21 cellular contexts compared by ENCODE assay signal in genomic region chr3:194941956-194942483, GRCh38.
"Had no signal": no experiment of that assay in that cellular context is flagged by ENCODE, and none has a peak within 500 bp of the region (broad histone marks: within the 10 kb centered on the region; RNA-seq: fewer than 3 reads in every experiment).

No MANE protein-coding gene starts in this region.

- H3K27me3 Mint-ChIP-seq: activated naive CD8-positive, alpha-beta T cell treated with anti-CD3 and anti-CD28 coated beads, Interleukin-2, amount 10 ng/mL, durations not matched to agents 7 days and 5 days had no signal

- H3K27me3 ChIP-seq: heart left ventricle, neutrophil, uterus had no signal

- H3K36me3 ChIP-seq: gastroesophageal sphincter, heart left ventricle, neutrophil, uterus had no signal

- H3K4me1 ChIP-seq: uterus had no signal

- DNase-seq: activated CD4-positive, alpha-beta T cell treated with anti-CD3 and anti-CD28 coated beads for 36 hours; activated CD4-positive, alpha-beta T cell treated with anti-CD3 and anti-CD28 coated beads, Interleukin-2, amount 50 U/mL, for 48 hours; activated naive CD4-positive, alpha-beta T cell treated with Interleukin-2 at 50 U/mL for 16 hours; activated naive CD8-positive, alpha-beta T cell treated with anti-CD3 and anti-CD28 coated beads, Interleukin-2, amount 10 ng/mL, durations not matched to agents 7 days and 5 days; activated T-cell treated with anti-CD3 and anti-CD28 coated beads, Interleukin-2, amount 50 U/mL, for 24 hours; amygdala; caudate nucleus; heart left ventricle; kidney glomerular epithelial cell; naive thymus-derived CD4-positive, alpha-beta T cell; posterior cingulate gyrus; retina; stimulated activated CD4-positive, alpha-beta T cell treated with anti-CD3 and anti-CD28 coated beads, Interleukin-12 subunit alpha, Interleukin-12 subunit beta, amount 100 ng/mL, for 4 hours; stimulated activated CD4-positive, alpha-beta T cell treated with anti-CD3 and anti-CD28 coated beads, Interleukin-1b, Interleukin-23, amount 100 ng/mL, for 48 hours; stimulated activated CD8-positive, alpha-beta memory T cell treated with anti-CD3 and anti-CD28 coated beads, Interleukin-4, amount 100 ng/mL, for 48 hours; stimulated activated naive CD4-positive, alpha-beta T cell; uterus had no signal

- H3K4me3 ChIP-seq: gastroesophageal sphincter, heart left ventricle, uterus had no signal

- H3K4me1 Mint-ChIP-seq: activated CD4-positive, alpha-beta T cell treated with anti-CD3 and anti-CD28 coated beads for 36 hours; activated naive CD8-positive, alpha-beta T cell treated with anti-CD3 and anti-CD28 coated beads, Interleukin-2, amount 10 ng/mL, durations not matched to agents 7 days and 5 days had no signal

- H3K27ac Mint-ChIP-seq: activated CD4-positive, alpha-beta T cell treated with anti-CD3 and anti-CD28 coated beads for 36 hours; activated naive CD8-positive, alpha-beta T cell treated with anti-CD3 and anti-CD28 coated beads, Interleukin-2, amount 10 ng/mL, durations not matched to agents 7 days and 5 days; activated T-cell treated with anti-CD3 and anti-CD28 coated beads, Interleukin-2, amount 50 U/mL, for 24 hours; activated T-helper 2 cell treated with anti-CD3 and anti-CD28 coated beads, Interferon-gamma antibody, Interleukin-2, Interleukin-4, amounts not matched to agents 10 μg/mL and 5 μg/mL and 100 μg/mL, durations not matched to agents 14 hours and 24 hours and 36 hours; memory B cell; naive thymus-derived CD4-positive, alpha-beta T cell had no signal

- ATAC-seq: activated CD4-positive, alpha-beta T cell treated with anti-CD3 and anti-CD28 coated beads for 36 hours; gastroesophageal sphincter; heart left ventricle had no signal

- H3K27ac ChIP-seq: gastroesophageal sphincter, uterus had no signal

- H3K4me3 Mint-ChIP-seq: activated CD4-positive, alpha-beta T cell treated with anti-CD3 and anti-CD28 coated beads for 36 hours; activated naive CD8-positive, alpha-beta T cell treated with anti-CD3 and anti-CD28 coated beads, Interleukin-2, amount 10 ng/mL, durations not matched to agents 7 days and 5 days; activated T-cell treated with anti-CD3 and anti-CD28 coated beads, Interleukin-2, amount 50 U/mL, for 24 hours; memory B cell; naive thymus-derived CD4-positive, alpha-beta T cell had no signal

- H3K9me3 ChIP-seq: gastroesophageal sphincter, heart left ventricle, neutrophil, uterus had no signal

- H3K9me3 Mint-ChIP-seq: activated naive CD8-positive, alpha-beta T cell treated with anti-CD3 and anti-CD28 coated beads, Interleukin-2, amount 10 ng/mL, durations not matched to agents 7 days and 5 days; activated T-cell treated with anti-CD3 and anti-CD28 coated beads, Interleukin-2, amount 50 U/mL, for 24 hours; activated T-helper 2 cell treated with anti-CD3 and anti-CD28 coated beads, Interferon-gamma antibody, Interleukin-2, Interleukin-4, amounts not matched to agents 10 μg/mL and 5 μg/mL and 100 μg/mL, durations not matched to agents 14 hours and 24 hours and 36 hours; memory B cell had no signal
